Comparison of ENCODE assay signal across 8 cellular contexts in the genomic region with DNA sequence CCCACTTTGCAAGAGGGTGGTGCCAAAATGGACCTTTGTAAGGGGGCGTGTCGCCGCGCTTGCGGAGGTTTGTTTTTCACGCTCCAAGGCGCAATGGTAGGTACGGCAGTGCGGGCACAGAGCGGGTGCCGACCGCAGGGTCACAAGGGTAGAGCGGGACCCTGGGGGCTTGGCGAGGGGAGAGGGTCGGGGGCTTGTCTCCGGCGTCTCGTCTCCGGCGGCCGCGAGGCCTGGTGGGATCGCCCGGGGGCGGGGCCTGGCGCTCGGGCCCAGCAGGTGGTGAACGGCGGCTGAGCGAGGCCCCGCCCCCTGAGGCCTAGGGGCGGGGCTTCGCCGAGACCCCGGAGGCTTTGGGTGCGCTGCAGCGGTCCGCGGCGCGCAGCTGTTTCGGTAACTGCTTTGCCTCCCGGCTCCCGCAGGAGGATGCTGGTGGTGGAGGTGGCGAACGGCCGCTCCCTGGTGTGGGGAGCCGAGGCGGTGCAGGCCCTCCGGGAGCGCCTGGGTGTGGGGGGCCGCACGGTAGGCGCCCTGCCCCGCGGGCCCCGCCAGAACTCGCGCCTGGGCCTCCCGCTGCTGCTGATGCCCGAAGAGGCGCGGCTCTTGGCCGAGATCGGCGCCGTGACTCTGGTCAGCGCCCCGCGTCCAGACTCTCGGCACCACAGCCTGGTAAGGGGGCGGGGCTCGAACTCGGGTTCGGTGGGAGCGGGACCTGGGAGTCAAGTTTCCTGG. TPM values are rescaled to one million over a fixed set of nuclear protein-coding genes. Genes with fewer than 3 reads are reported as not detected.
DNase-seq lines count a peak whose midpoint lies in the region; ATAC-seq and TF ChIP-seq lines count a peak whose summit lies in the region.

A gene (plus strand): TSS at position 367 of the 729 bp plus-strand sequence. CDS start 57 bp downstream, at position 424.

- H3K9me3 ChIP-seq in IMR-90 (ENCODE audit: control insufficient read depth, insufficient read depth, low read length) (no peaks in the 10 kb centered on the region), thymus (ENCODE audit: control insufficient read depth) (no peaks in the 10 kb centered on the region)

- H2AK9ac ChIP-seq in IMR-90 (replicated peaks; ENCODE audit: low read depth, low read length, poor library complexity) = peak within 1 kb of the TSS; percentile 97

- peak within 1 kb of the TSS; percentile 96 for H2BK5ac ChIP-seq in IMR-90 (ENCODE audit: low read depth, low read length, poor library complexity, severe bottlenecking)

- DNase-seq in EH (ENCODE audit: low read depth) (peak; percentile 88), IMR-90 (peak; percentile 75), germinal center (ENCODE audit: low spot score) (peak; percentile 83), nucleus accumbens (lab: John Stamatoyannopoulos, UW) (peak in 46 of 56 donors; percentile 50 to 96 (median 91))
- peak; percentile 77 for DNase-seq in activated gamma-delta T cell treated with anti-CD3 and anti-CD28 coated beads, Interleukin-2, amount 50 U/mL, for 16 hours (ENCODE audit: low read depth)

- intact Hi-C loops in IMR-90 (cut with micrococcal nuclease) = loop anchor here (2.0 kb wide), 1 partner anchor 20 kb away; no protein-coding TSS in a partner anchor

- H2BK20ac ChIP-seq in IMR-90 (ENCODE audit: low read depth, low read length) = peak within 1 kb of the TSS; percentile 59; the same call in 1 of the 2 replicates

- no peak for TF ChIP-seq RAD21 in IMR-90 (IDR thresholded peaks at IDR 0.05; ENCODE audit: low read length)

- H3K4me1 ChIP-seq in IMR-90 (ENCODE audit: control insufficient read depth, insufficient read depth, low read length) (peaks cover 5% of the 10 kb centered on the region), thymus (ENCODE audit: control insufficient read depth, insufficient read depth, low read length) (peaks cover 19% of the 10 kb centered on the region)

- peak within 1 kb of the TSS; percentile 77 for H3K18ac ChIP-seq in IMR-90 (ENCODE audit: low read depth, low read length)

- no peak for TF ChIP-seq POLR2A in IMR-90 (IDR thresholded peaks at IDR 0.05; ENCODE audit: low read depth, low read length)

- CTCF ChIA-PET in IMR-90 (lab: Yijun Ruan, JAX) = no interaction called here

- H3K14ac ChIP-seq in IMR-90 (replicated peaks; ENCODE audit: low read depth, low read length) = peak within 1 kb of the TSS; percentile 94

- no TSS peak for BruUV-seq in IMR-90 (replicated peaks; lab: Mats Ljungman, UMichigan)

- ATAC-seq in GM21529 (IDR thresholded peaks at IDR 0.05; ENCODE audit: unreplicated experiment) = peak; percentile 29
- peak; percentile 41 for ATAC-seq in IMR-90 (ENCODE audit: low read depth)

- POLR2A ChIA-PET in IMR-90 (lab: Charles Lee; ENCODE audit: unreplicated experiment) = interaction anchor here (0.6 to 2.3 kb wide), 3 partner anchors 9 to 240 kb away, joined by 3 to 10 read pairs (median 6); a partner anchor contains a TSS

- H3K23ac ChIP-seq in IMR-90 (ENCODE audit: low read depth, low read length) = peak within 1 kb of the TSS; percentile 94

- dilution Hi-C loops in IMR-90 (cut with HindIII; ENCODE audit: low sequenced_read_pairs, unreplicated experiment) = no loop called here

- in situ Hi-C loops in IMR-90 (cut with MboI; ENCODE audit: low sequenced_read_pairs) = no loop called here

- WGBS in IMR-90 (ENCODE audit: extremely low coverage in 2 of 2, insufficient read length in 1 of 2), 2 experiments = 0% methylated on average over 42 of the region's 76 CpGs; no CpG with 5 or more reads in 1 of the 2 experiments
- WGBS in thymus = under 1% methylated on average over 76 of the region's 76 CpGs

- no peak for TF ChIP-seq CTCF in IMR-90 (conservative IDR thresholded peaks at IDR 0.05; ENCODE audit: low read depth, low read length)

- peak within 1 kb of the TSS; percentile 93 for H3K27ac ChIP-seq in IMR-90 (ENCODE audit: insufficient read depth, low read length)
- peak within 1 kb of the TSS; percentile 99 for H3K27ac ChIP-seq in thymus (ENCODE audit: low read depth)

- peak within 1 kb of the TSS; percentile 86 for H3K4me2 ChIP-seq in IMR-90 (ENCODE audit: low read depth, low read length)

- H3K4ac ChIP-seq in IMR-90 (ENCODE audit: low read depth, low read length) = peak within 1 kb of the TSS; percentile 96

- H3K56ac ChIP-seq in IMR-90 (ENCODE audit: extremely low read depth, insufficient read depth, low read length) = peak within 1 kb of the TSS; percentile 90

- H2BK120ac ChIP-seq in IMR-90 (ENCODE audit: low read depth, low read length) = peak within 1 kb of the TSS; percentile 88

- no peaks in the 10 kb centered on the region for H3K27me3 ChIP-seq in IMR-90 (ENCODE audit: control insufficient read depth, insufficient read depth, low read length)
- no peaks in the 10 kb centered on the region for H3K27me3 ChIP-seq in thymus (ENCODE audit: control insufficient read depth, insufficient read depth)

- H3K9ac ChIP-seq in IMR-90 (ENCODE audit: low read depth, low read length) = peak within 1 kb of the TSS; percentile 88

- H3K9me1 ChIP-seq in IMR-90 (ENCODE audit: insufficient read depth, low read length) = peaks cover 3% of the 10 kb centered on the region; the same call in 1 of the 2 replicates

- H4K20me1 ChIP-seq in IMR-90 (ENCODE audit: insufficient read depth, low read length) = peaks cover 16% of the 10 kb centered on the region

- H2AK5ac ChIP-seq in IMR-90 (ENCODE audit: low read depth, low read length) = peak within 1 kb of the TSS; percentile 59; the same call in 1 of the 2 replicates

- peak within 1 kb of the TSS; percentile 96 for H2AFZ ChIP-seq in IMR-90 (replicated peaks; ENCODE audit: low read length, poor library complexity)

- peaks cover 21 to 44% of the 10 kb centered on the region in 2 experiments; a peak in 3 of 4 replicates for H3K79me1 ChIP-seq in IMR-90 (ENCODE audit: low read depth in 1 of 2, low read length in 2 of 2)

- peak within 1 kb of the TSS; percentile 70 for H3K4me3 ChIP-seq in IMR-90 (ENCODE audit: insufficient read depth, low read depth, low read length)
- H3K4me3 ChIP-seq in thymus (ENCODE audit: low read length) = peak within 1 kb of the TSS; percentile 84

- peak within 1 kb of the TSS; percentile 56 for H4K5ac ChIP-seq in IMR-90 (ENCODE audit: low read depth, low read length)

- peak within 1 kb of the TSS; percentile 62 to 99 for H4K8ac ChIP-seq in IMR-90 (ENCODE audit: low read depth in 2 of 2, low read length in 2 of 2)

- H3K36me3 ChIP-seq in IMR-90 (ENCODE audit: control insufficient read depth, insufficient read depth, low read length) = peaks cover 15% of the 10 kb centered on the region
- peaks cover 23% of the 10 kb centered on the region for H3K36me3 ChIP-seq in thymus (ENCODE audit: control insufficient read depth, insufficient read depth)

- peak within 1 kb of the TSS; percentile 91; the same call in 1 of the 3 replicates for H2BK15ac ChIP-seq in IMR-90 (ENCODE audit: low read depth, low read length)

- H4K91ac ChIP-seq in IMR-90 (ENCODE audit: insufficient read depth, low read depth, low read length) = peak within 1 kb of the TSS; percentile 93

TF ChIP-seq in IMR-90, 13 proteins besides CTCF, POLR2A, EP300 and RAD21 (continues in another document):
- TF ChIP-seq MXI1 (IDR thresholded peaks at IDR 0.05; ENCODE audit: borderline replicate concordance, low read depth, low read length) (0 out of 2 replicates have a peak, but pooled peaks have one; percentile 42), MAFK (IDR thresholded peaks at IDR 0.05; ENCODE audit: low read depth, low read length) (no peak)
- TF ChIP-seq, protein P1, sequence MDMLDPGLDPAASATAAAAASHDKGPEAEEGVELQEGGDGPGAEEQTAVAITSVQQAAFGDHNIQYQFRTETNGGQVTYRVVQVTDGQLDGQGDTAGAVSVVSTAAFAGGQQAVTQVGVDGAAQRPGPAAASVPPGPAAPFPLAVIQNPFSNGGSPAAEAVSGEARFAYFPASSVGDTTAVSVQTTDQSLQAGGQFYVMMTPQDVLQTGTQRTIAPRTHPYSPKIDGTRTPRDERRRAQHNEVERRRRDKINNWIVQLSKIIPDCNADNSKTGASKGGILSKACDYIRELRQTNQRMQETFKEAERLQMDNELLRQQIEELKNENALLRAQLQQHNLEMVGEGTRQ (IDR thresholded peaks at IDR 0.05; ENCODE audit: low read depth, low read length) = no peak

TF ChIP-seq in PFSK-1, 5 proteins besides CTCF, POLR2A, EP300 and RAD21 (continues in another document):
- TF ChIP-seq FOXP2 (optimal IDR thresholded peaks at IDR 0.05; ENCODE audit: borderline replicate concordance, extremely low read depth, extremely low read length, insufficient read depth) (no peak), POLR2AphosphoS5 (IDR thresholded peaks at IDR 0.05; ENCODE audit: low read depth, low read length) (peak; percentile 71), SIN3A (IDR thresholded peaks at IDR 0.05; ENCODE audit: borderline replicate concordance, insufficient read depth, low read length) (no peak; the same call in 1 of the 2 replicates), TAF1 (IDR thresholded peaks at IDR 0.05; ENCODE audit: borderline replicate concordance, insufficient read depth, low read length) (0 out of 2 replicates have a peak, but pooled peaks have one; percentile 55)

RNA-seq across cellular contexts. Expression of the gene that starts here (rescaled TPM):
- 32.1 and 34.4 TPM in 2 replicates for total RNA-seq in IMR-90 (2012; rRNA removed)
- 69.4 and 85.4 TPM in 2 replicates for polyA plus RNA-seq in IMR-90 (2012; rRNA removed)
- 76.0 and 115 TPM in 2 replicates for polyA plus RNA-seq in IMR-90 (2012; cell fraction: cytosol; rRNA removed)
- 23.3 and 54.8 TPM in 2 replicates for polyA plus RNA-seq in IMR-90 (2012; cell fraction: nucleus; rRNA removed; ENCODE audit: low replicate concordance)
- polyA plus RNA-seq in PFSK-1 (2012; ENCODE audit: insufficient read length, low read depth) = 80.0 TPM
- 38.8 TPM for polyA plus RNA-seq in thymus

Comparison
In these comparisons a context has a peak if more than half of its experiments do, and no peak if none do; other contexts are left out.
1. Peak in every context shown above with its lines: DNase-seq, ATAC-seq, H3K4me3 ChIP-seq and H3K27ac ChIP-seq.